Comparison of ENCODE assay signal across 31 cellular contexts in genomic region chr1:36894824-36895223, GRCh38.
"Had no signal": no experiment of that assay in that cellular context is flagged by ENCODE, and none has a peak within 500 bp of the region (broad histone marks: within the 10 kb centered on the region; RNA-seq: fewer than 3 reads in every experiment).

No MANE protein-coding gene starts in this region.

- H3K9me3 ChIP-seq: Peyer's patch, SJSA1 had no signal

- H3K4me3 ChIP-seq: MG63, Peyer's patch, SJSA1 had no signal

- H3K27ac ChIP-seq: brain microvascular endothelial cell, Peyer's patch, SJSA1 had no signal

- H3K9me3 Mint-ChIP-seq: activated CD4-positive, alpha-beta T cell treated with anti-CD3 and anti-CD28 coated beads, Interleukin-2, amount 10 ng/mL, durations not matched to agents 24 days and 14 days; activated T-helper 17 cell treated with anti-CD3 and anti-CD28 coated beads, Interleukin-2, amount 50 U/mL, for 72 hours; T-helper 2 cell treated with Interferon-gamma antibody and Interleukin-4, amounts not matched to agents 5 μg/mL and 100 μg/mL, for 36 hours had no signal

- H3K27me3 Mint-ChIP-seq: activated CD8-positive, alpha-beta memory T cell treated with anti-CD3 and anti-CD28 coated beads, Interleukin-2, amount 10 ng/mL, durations not matched to agents 7 days and 5 days; activated naive CD8-positive, alpha-beta T cell treated with anti-CD3 and anti-CD28 coated beads for 36 hours had no signal

- H3K4me1 ChIP-seq: Peyer's patch, SJSA1 had no signal

- H3K4me3 Mint-ChIP-seq: activated CD4-positive, alpha-beta T cell treated with anti-CD3 and anti-CD28 coated beads, Interleukin-2, amount 10 ng/mL, durations not matched to agents 24 days and 14 days; activated CD8-positive, alpha-beta memory T cell treated with anti-CD3 and anti-CD28 coated beads, Interleukin-2, amount 10 ng/mL, durations not matched to agents 7 days and 5 days; activated naive CD8-positive, alpha-beta T cell treated with anti-CD3 and anti-CD28 coated beads for 36 hours; activated T-cell treated with anti-CD3 and anti-CD28 coated beads, Interleukin-2, amount 50 U/mL, for 72 hours; activated T-helper 17 cell treated with anti-CD3 and anti-CD28 coated beads, Interleukin-2, amount 50 U/mL, for 72 hours; T-helper 1 cell treated with Interleukin-12 subunit alpha and Interleukin-12 subunit beta and Interleukin-4 antibody, amounts not matched to agents 30 μg/mL and 1 μg/mL, for 36 hours; T-helper 2 cell treated with Interferon-gamma antibody and Interleukin-4, amounts not matched to agents 5 μg/mL and 100 μg/mL, for 36 hours had no signal

- H3K36me3 ChIP-seq: brain microvascular endothelial cell, MG63, Peyer's patch, SJSA1 had no signal

- H3K27me3 ChIP-seq: brain microvascular endothelial cell, Peyer's patch, SJSA1 had no signal

- H3K27ac Mint-ChIP-seq: activated CD4-positive, alpha-beta T cell treated with anti-CD3 and anti-CD28 coated beads, Interleukin-2, amount 10 ng/mL, durations not matched to agents 24 days and 14 days; activated CD8-positive, alpha-beta memory T cell treated with anti-CD3 and anti-CD28 coated beads, Interleukin-2, amount 10 ng/mL, durations not matched to agents 7 days and 5 days; activated naive CD8-positive, alpha-beta T cell treated with anti-CD3 and anti-CD28 coated beads for 36 hours; activated T-cell treated with anti-CD3 and anti-CD28 coated beads, Interleukin-2, amount 50 U/mL, for 72 hours; activated T-helper 17 cell treated with anti-CD3 and anti-CD28 coated beads, Interleukin-2, amount 50 U/mL, for 72 hours; T-helper 1 cell treated with Interleukin-12 subunit alpha and Interleukin-12 subunit beta and Interleukin-4 antibody, amounts not matched to agents 30 μg/mL and 1 μg/mL, for 36 hours; T-helper 2 cell treated with Interferon-gamma antibody and Interleukin-4, amounts not matched to agents 5 μg/mL and 100 μg/mL, for 36 hours had no signal

- H3K36me3 Mint-ChIP-seq: activated CD8-positive, alpha-beta memory T cell treated with anti-CD3 and anti-CD28 coated beads, Interleukin-2, amount 10 ng/mL, durations not matched to agents 7 days and 5 days; activated naive CD8-positive, alpha-beta T cell treated with anti-CD3 and anti-CD28 coated beads for 36 hours had no signal

- DNase-seq: activated CD4-positive, alpha-beta T cell treated with anti-CD3 and anti-CD28 coated beads, Interleukin-2, amount 10 ng/mL, durations not matched to agents 24 days and 14 days; activated CD4-positive, alpha-beta T cell treated with anti-CD3 and anti-CD28 coated beads, Interleukin-2, amount 50 U/mL, for 4 hours; activated CD8-positive, alpha-beta memory T cell treated with anti-CD3 and anti-CD28 coated beads, Interleukin-2, amount 10 ng/mL, durations not matched to agents 7 days and 5 days; activated effector memory CD4-positive, alpha-beta T cell treated with anti-CD3 and anti-CD28 coated beads, Interleukin-2, amount 50 U/mL, for 16 hours; activated naive CD4-positive, alpha-beta T cell; activated naive CD4-positive, alpha-beta T cell treated with anti-CD3 and anti-CD28 coated beads, Interleukin-2, amount 50 U/mL, for 16 hours; activated naive CD8-positive, alpha-beta T cell treated with anti-CD3 and anti-CD28 coated beads for 36 hours; activated T-cell treated with anti-CD3 and anti-CD28 coated beads, Interleukin-2, amount 50 U/mL, for 1 hour; activated T-cell treated with anti-CD3 and anti-CD28 coated beads, Interleukin-2, amount 50 U/mL, for 72 hours; amniotic stem cell; aorta; brain microvascular endothelial cell; central memory CD4-positive, alpha-beta T cell; Kasumi-1; KG1; MG63; NCI-H1048; NCI-H1105 treated with DMSO at 0.1 percent for 48 hours; NCI-H1436; NCI-H1694 treated with DMSO at 0.1 percent for 48 hours; NCI-H345; NCI-H524 treated with DMSO at 0.1 percent for 48 hours; PC-3; Peyer's patch; RPMI8226; SHP77 treated with DMSO at 0.1 percent for 48 hours; SK-N-SH had no signal

- H3K4me1 Mint-ChIP-seq: activated CD4-positive, alpha-beta T cell treated with anti-CD3 and anti-CD28 coated beads, Interleukin-2, amount 10 ng/mL, durations not matched to agents 24 days and 14 days; activated CD8-positive, alpha-beta memory T cell treated with anti-CD3 and anti-CD28 coated beads, Interleukin-2, amount 10 ng/mL, durations not matched to agents 7 days and 5 days; activated naive CD8-positive, alpha-beta T cell treated with anti-CD3 and anti-CD28 coated beads for 36 hours; activated T-helper 17 cell treated with anti-CD3 and anti-CD28 coated beads, Interleukin-2, amount 50 U/mL, for 72 hours had no signal

- H3K4me2 ChIP-seq: SK-N-SH had no signal
